In the genomic region with DNA sequence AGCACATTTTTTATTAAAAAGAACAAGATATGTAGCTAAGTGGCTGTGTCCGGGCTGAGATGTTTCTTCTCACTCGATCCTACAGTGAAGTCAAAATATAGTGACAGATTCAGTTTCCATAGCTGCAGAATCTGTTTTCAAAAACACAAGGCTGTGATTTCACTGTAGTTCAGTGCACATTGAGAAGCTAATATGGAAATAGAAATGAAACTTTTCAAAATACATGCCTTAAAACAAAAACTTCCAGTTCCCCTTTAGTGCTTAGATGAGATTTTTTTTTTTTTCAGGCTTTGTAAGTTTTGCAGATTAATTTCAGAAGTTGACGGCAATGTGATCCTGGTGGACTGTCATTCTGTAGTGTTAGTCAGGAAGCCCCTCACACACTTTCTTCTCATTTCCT, we compare ENCODE assay signal across 8 cellular contexts.
DNase-seq lines count a peak whose midpoint lies in the region; ATAC-seq, FAIRE-seq and TF ChIP-seq lines count a peak whose summit lies in the region.

No MANE protein-coding gene starts in this region.

- H3K4me3 ChIP-seq in SK-N-MC: peak overlapping the region; percentile 52
- H3K4me3 ChIP-seq in iPS-18a (ENCODE audit: low read length): no peak overlapping the region

- peak; percentile 44 for DNase-seq in GM18507 (ENCODE audit: extremely low spot score, insufficient read length, low read depth)
- no peak for DNase-seq in SK-N-MC (ENCODE audit: low read depth, low spot score)
- DNase-seq in H54 (ENCODE audit: insufficient read length, low spot score): no peak
- DNase-seq in caudate nucleus (lab: John Stamatoyannopoulos, UW): no peak
- no peak for DNase-seq in pons (ENCODE audit: low spot score)
- DNase-seq in hypothalamus (lab: John Stamatoyannopoulos, UW): no peak

- peak; percentile 89 for ATAC-seq in HG02678 (IDR thresholded peaks at IDR 0.05; ENCODE audit: unreplicated experiment)

- peaks cover 45% of the 10 kb centered on the region for H3K4me1 ChIP-seq in iPS-18a (ENCODE audit: control insufficient read depth, low read depth, low read length)

- FAIRE-seq in GM18507 (lab: Jason Lieb, UNC) (peak; percentile 93), H54 (lab: Jason Lieb, UNC) (no peak)

- H3K9me3 ChIP-seq in SK-N-MC (ENCODE audit: low read depth, low read length) (no peaks in the 10 kb centered on the region), iPS-18a (ENCODE audit: control insufficient read depth, low read depth, low read length) (no peaks in the 10 kb centered on the region)

- H3K36me3 ChIP-seq in SK-N-MC (ENCODE audit: insufficient read depth, low read length) (no peaks in the 10 kb centered on the region), iPS-18a (ENCODE audit: control insufficient read depth, low read depth, low read length) (no peaks in the 10 kb centered on the region)

- H3K27me3 ChIP-seq in iPS-18a (ENCODE audit: control insufficient read depth, insufficient read depth, low read length): no peaks in the 10 kb centered on the region

- no peak for TF ChIP-seq POLR2A in H54 (IDR thresholded peaks at IDR 0.05; ENCODE audit: low read depth, low read length)

- H3K9ac ChIP-seq in SK-N-MC (ENCODE audit: insufficient read length): peak overlapping the region; percentile 26
- H3K9ac ChIP-seq in iPS-18a (ENCODE audit: low read length): peak overlapping the region; percentile 78

- H3K27ac ChIP-seq in SK-N-MC (peak overlapping the region; percentile 91), iPS-18a (ENCODE audit: low read length) (peak overlapping the region; percentile 93), caudate nucleus (ENCODE audit: low read depth, low read length) (no peak overlapping the region)
